In the genomic region with DNA sequence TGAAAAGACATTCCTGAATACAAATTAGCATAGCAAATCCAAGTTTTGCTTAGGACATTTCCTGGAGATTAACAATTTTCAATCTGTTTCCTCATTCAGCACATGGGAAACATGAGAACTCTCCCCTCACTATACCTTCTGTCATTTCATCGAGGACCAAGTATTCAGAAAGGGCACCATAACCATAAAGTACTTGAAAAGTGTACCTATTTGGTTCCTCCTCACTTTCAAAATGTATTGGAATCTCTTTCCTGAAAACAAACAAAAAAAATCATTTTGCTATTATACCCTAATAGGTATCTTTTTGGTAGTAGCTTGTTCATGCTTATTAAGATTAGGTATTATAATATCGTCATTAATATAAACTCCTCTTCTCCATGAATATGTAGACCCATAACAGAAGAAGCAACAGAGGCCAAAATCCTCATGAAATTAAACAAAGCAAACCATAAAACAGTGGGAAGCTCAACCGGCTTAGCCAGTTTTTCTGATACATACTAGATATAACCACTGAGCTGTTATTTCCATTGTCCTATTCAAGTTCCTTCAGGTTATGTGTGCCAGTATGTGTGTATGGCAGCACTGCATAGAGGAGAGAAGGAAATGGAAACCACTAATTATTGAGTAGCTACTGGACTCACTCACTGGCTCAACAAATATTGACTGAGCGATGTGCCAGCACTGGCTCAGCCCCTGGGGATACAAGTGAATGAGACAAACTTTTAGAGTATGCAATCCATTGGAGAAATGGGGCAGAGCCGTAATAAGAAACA, we compare ENCODE assay signal across 22 cellular contexts.
A peak's percentile ranks its signal among the peaks of the same experiment; 100 is the strongest.
DNase-seq lines count a peak whose midpoint lies in the region; ATAC-seq and TF ChIP-seq lines count a peak whose summit lies in the region.
"Had no signal": no experiment of that assay in that cellular context is flagged by ENCODE, and none has a peak within 500 bp of the region (broad histone marks: within the 10 kb centered on the region; RNA-seq: fewer than 3 reads in every experiment).

No MANE protein-coding gene starts in this region.

- peaks cover 22% of the 10 kb centered on the region for H3K9me3 Mint-ChIP-seq in Caco-2 (ENCODE audit: unreplicated experiment)
- peaks cover 5% of the 10 kb centered on the region for H3K9me3 Mint-ChIP-seq in activated naive CD8-positive, alpha-beta T cell treated with anti-CD3 and anti-CD28 coated beads for 36 hours

- H3K4me1 ChIP-seq in RWPE2 (ENCODE audit: insufficient read depth, poor library complexity, severe bottlenecking) (peaks cover 23% of the 10 kb centered on the region), Caco-2 (peaks cover 9% of the 10 kb centered on the region; the same call in 1 of the 2 replicates)
- H3K4me1 ChIP-seq: left ventricle myocardium inferior, uterus had no signal

- no peak for TF ChIP-seq CTCF in C4-2B (conservative IDR thresholded peaks at IDR 0.05)
- TF ChIP-seq CTCF in RWPE2 (IDR thresholded peaks at IDR 0.05; ENCODE audit: poor library complexity, severe bottlenecking), result no peak
- TF ChIP-seq CTCF in Caco-2 (IDR thresholded peaks at IDR 0.05; ENCODE audit: insufficient read depth in 1 of 2, low read depth in 1 of 2, low read length in 1 of 2, severe bottlenecking in 1 of 2, unreplicated experiment in 1 of 2), result no peak

- no peaks in the 10 kb centered on the region for H3K4me1 Mint-ChIP-seq in Caco-2 (ENCODE audit: low read depth, unreplicated experiment)
- H3K4me1 Mint-ChIP-seq in activated naive CD8-positive, alpha-beta T cell treated with anti-CD3 and anti-CD28 coated beads for 36 hours, result no peaks in the 10 kb centered on the region
- H3K4me1 Mint-ChIP-seq: CD8-positive, alpha-beta memory T cell; stimulated activated naive CD8-positive, alpha-beta T cell treated with anti-CD3 and anti-CD28 coated beads, Interleukin-15, amount 100 ng/mL, for 72 hours had no signal

- no TSS peak for BruUV-seq in Caco-2 (replicated peaks; lab: Mats Ljungman, UMichigan)

- no peaks in the 10 kb centered on the region for H3K27me3 Mint-ChIP-seq in Caco-2 (ENCODE audit: insufficient read depth, unreplicated experiment)
- peaks cover 12% of the 10 kb centered on the region for H3K27me3 Mint-ChIP-seq in activated naive CD8-positive, alpha-beta T cell treated with anti-CD3 and anti-CD28 coated beads for 36 hours
- H3K27me3 Mint-ChIP-seq: stimulated activated naive CD8-positive, alpha-beta T cell treated with anti-CD3 and anti-CD28 coated beads, Interleukin-15, amount 100 ng/mL, for 72 hours had no signal

- POLR2A ChIA-PET in Caco-2 (lab: Charles Lee), result interaction anchor here (0.6 to 0.7 kb wide), 2 partner anchors 9 to 1200 kb away, joined by 3 read pairs; no protein-coding TSS in a partner anchor

- CTCF ChIA-PET in Caco-2 (lab: Charles Lee), result no interaction called here

- intact Hi-C loops in Caco-2 (cut with micrococcal nuclease; ENCODE audit: unreplicated experiment), result no loop called here

- H3K9me3 ChIP-seq in RWPE2 (ENCODE audit: severe bottlenecking), result peaks cover 11% of the 10 kb centered on the region
- peaks cover 9% of the 10 kb centered on the region for H3K9me3 ChIP-seq in Caco-2
- H3K9me3 ChIP-seq: uterus had no signal

- H3K27ac ChIP-seq in C4-2B (peak overlapping the region; percentile 85; the same call in 1 of the 2 replicates), RWPE2 (ENCODE audit: poor library complexity, severe bottlenecking) (peak overlapping the region; percentile 50)
- H3K27ac ChIP-seq: GM23248, left ventricle myocardium inferior, uterus had no signal

- ATAC-seq in RWPE2 (ENCODE audit: low read depth), result peak; percentile 44
- ATAC-seq in left lobe of liver, result peak; percentile 90
- no peak for ATAC-seq in GM19455 (IDR thresholded peaks at IDR 0.05; ENCODE audit: unreplicated experiment)
- ATAC-seq: activated CD4-positive, CD25-positive, alpha-beta regulatory T cell treated with anti-CD3 and anti-CD28 coated beads, Interleukin-2, amount 50 U/mL, for 24 hours; GM12878; K562; sciatic nerve; stimulated activated naive CD8-positive, alpha-beta T cell treated with anti-CD3 and anti-CD28 coated beads, Interleukin-15, amount 100 ng/mL, for 72 hours had no signal

- H3K27me3 ChIP-seq in RWPE2 (ENCODE audit: insufficient read depth, poor library complexity, severe bottlenecking), result no peaks in the 10 kb centered on the region
- no peaks in the 10 kb centered on the region for H3K27me3 ChIP-seq in Caco-2 (replicated peaks; ENCODE audit: control insufficient read depth, insufficient read depth, low read length)
- H3K27me3 ChIP-seq: uterus had no signal

- no peaks in the 10 kb centered on the region for H3K36me3 ChIP-seq in RWPE2 (ENCODE audit: low read depth)
- no peaks in the 10 kb centered on the region for H3K36me3 ChIP-seq in Caco-2 (ENCODE audit: control insufficient read depth, insufficient read depth, low read length)
- H3K36me3 ChIP-seq: left ventricle myocardium inferior, uterus had no signal

- H3K36me3 Mint-ChIP-seq in Caco-2 (ENCODE audit: insufficient read depth, unreplicated experiment), result no peaks in the 10 kb centered on the region
- H3K36me3 Mint-ChIP-seq in activated naive CD8-positive, alpha-beta T cell treated with anti-CD3 and anti-CD28 coated beads for 36 hours, result no peaks in the 10 kb centered on the region
- H3K36me3 Mint-ChIP-seq: CD8-positive, alpha-beta memory T cell had no signal

- H3K4me3 Mint-ChIP-seq in Caco-2 (ENCODE audit: unreplicated experiment), result no peak overlapping the region
- no peak overlapping the region for H3K4me3 Mint-ChIP-seq in activated naive CD8-positive, alpha-beta T cell treated with anti-CD3 and anti-CD28 coated beads for 36 hours
- H3K4me3 Mint-ChIP-seq: stimulated activated naive CD8-positive, alpha-beta T cell treated with anti-CD3 and anti-CD28 coated beads, Interleukin-15, amount 100 ng/mL, for 72 hours had no signal

- no peak overlapping the region for H3K27ac Mint-ChIP-seq in Caco-2 (ENCODE audit: unreplicated experiment)
- no peak overlapping the region for H3K27ac Mint-ChIP-seq in activated naive CD8-positive, alpha-beta T cell treated with anti-CD3 and anti-CD28 coated beads for 36 hours
- H3K27ac Mint-ChIP-seq: CD8-positive, alpha-beta memory T cell had no signal

- H3K4me3 ChIP-seq in RWPE2 (ENCODE audit: severe bottlenecking) (no peak overlapping the region), Caco-2 (ENCODE audit: low read depth, low read length) (no peak overlapping the region)
- H3K4me3 ChIP-seq: GM12878, GM23248, K562, left ventricle myocardium inferior, uterus had no signal

- DNase-seq in NCI-H1417 (lab: John Stamatoyannopoulos, UW) (peak in 2 of 3 experiments; percentile 65 to 94), RWPE2 (ENCODE audit: low spot score) (no peak), left lobe of liver (ENCODE audit: low spot score) (no peak), Caco-2 (no peak)
- no peak for DNase-seq in activated naive CD4-positive, alpha-beta T cell treated with Interleukin-2 at 50 U/mL for 16 hours
- DNase-seq in activated naive CD8-positive, alpha-beta T cell treated with anti-CD3 and anti-CD28 coated beads for 36 hours, result no peak
- DNase-seq: amygdala; CD8-positive, alpha-beta memory T cell; foreskin fibroblast; GM23248; left ventricle myocardium inferior; NCI-H1105; NCI-H446; nucleus accumbens; stimulated activated naive CD8-positive, alpha-beta T cell treated with anti-CD3 and anti-CD28 coated beads, Interleukin-15, amount 100 ng/mL, for 72 hours; uterus had no signal

Comparison
In these comparisons a context has a peak if more than half of its experiments do, and no peak if none do; other contexts are left out.
1. DNase-seq: peak in NCI-H1417 (2 of 3); none in RWPE2 (single experiment), left lobe of liver (single experiment), Caco-2 (0 of 2), activated naive CD4-positive, alpha-beta T cell treated with Interleukin-2 at 50 U/mL for 16 hours (single experiment) and activated naive CD8-positive, alpha-beta T cell treated with anti-CD3 and anti-CD28 coated beads for 36 hours (single experiment).